In genomic region chr3:126573492-126574117, GRCh38 we compare ENCODE assay signal across 16 cellular contexts. TPM values are rescaled to one million over a fixed set of nuclear protein-coding genes. Genes with fewer than 3 reads are reported as not detected.
DNase-seq lines count a peak whose midpoint lies in the region; ATAC-seq, FAIRE-seq and TF ChIP-seq lines count a peak whose summit lies in the region.
"Had no signal": no experiment of that assay in that cellular context is flagged by ENCODE, and none has a peak within 500 bp of the region (broad histone marks: within the 10 kb centered on the region; RNA-seq: fewer than 3 reads in every experiment).

No MANE protein-coding gene starts in this region.

- POLR2A ChIA-PET in A549 (lab: Yijun Ruan, JAX) = no interaction called here

- CTCF ChIA-PET in A549 (lab: Yijun Ruan, JAX) = interaction anchor here (0.7 kb wide), 1 partner anchor 974 kb away, joined by 3 read pairs; no protein-coding TSS in a partner anchor
- CTCF ChIA-PET in activated CD8-positive, alpha-beta memory T cell treated with anti-CD3 and anti-CD28 coated beads, Interleukin-2, amount 10 ng/mL, durations not matched to agents 7 days and 5 days (lab: Charles Lee) = no interaction called here

- H3K9me3 Mint-ChIP-seq in activated CD8-positive, alpha-beta memory T cell treated with anti-CD3 and anti-CD28 coated beads, Interleukin-2, amount 10 ng/mL, durations not matched to agents 7 days and 5 days (ENCODE audit: low read depth) = no peaks in the 10 kb centered on the region
- H3K9me3 Mint-ChIP-seq: activated CD8-positive, alpha-beta T cell treated with anti-CD3 and anti-CD28 coated beads for 36 hours had no signal

- TF ChIP-seq CTCF in A549 (IDR thresholded peaks at IDR 0.05) (no peak), lower leg skin (IDR thresholded peaks at IDR 0.05) (no peak), ascending aorta (IDR thresholded peaks at IDR 0.05) (no peak)

- H3K27me3 Mint-ChIP-seq in activated CD8-positive, alpha-beta memory T cell treated with anti-CD3 and anti-CD28 coated beads, Interleukin-2, amount 10 ng/mL, durations not matched to agents 7 days and 5 days = peaks cover 14% of the 10 kb centered on the region

- H3K4me1 ChIP-seq in A549 (peaks cover 9% of the 10 kb centered on the region; the same call in 2 of the 3 replicates), ascending aorta (no peaks in the 10 kb centered on the region)

- 4% methylated on average over 14 of the region's 15 CpGs for WGBS in A549 (ENCODE audit: missing lambda C conversion rate)
- WGBS in lower leg skin, 2 donors = 47 to 54% methylated on average over 15 of the region's 15 CpGs

- no peak for FAIRE-seq in A549 (lab: Jason Lieb, UNC)
- FAIRE-seq: astrocyte had no signal

- no peak for TF ChIP-seq RAD21 in A549 (conservative IDR thresholded peaks at IDR 0.05 in 1 of 2, IDR thresholded peaks at IDR 0.05 in 1 of 2)

- H3K4me3 Mint-ChIP-seq in activated CD8-positive, alpha-beta memory T cell treated with anti-CD3 and anti-CD28 coated beads, Interleukin-2, amount 10 ng/mL, durations not matched to agents 7 days and 5 days = no peak overlapping the region
- H3K4me3 Mint-ChIP-seq: activated CD8-positive, alpha-beta T cell treated with anti-CD3 and anti-CD28 coated beads for 36 hours had no signal

- H3K4me1 Mint-ChIP-seq in activated CD8-positive, alpha-beta memory T cell treated with anti-CD3 and anti-CD28 coated beads, Interleukin-2, amount 10 ng/mL, durations not matched to agents 7 days and 5 days = no peaks in the 10 kb centered on the region

- no peak overlapping the region for H3K27ac Mint-ChIP-seq in activated CD8-positive, alpha-beta memory T cell treated with anti-CD3 and anti-CD28 coated beads, Interleukin-2, amount 10 ng/mL, durations not matched to agents 7 days and 5 days
- H3K27ac Mint-ChIP-seq: activated CD8-positive, alpha-beta T cell treated with anti-CD3 and anti-CD28 coated beads for 36 hours had no signal

- TF ChIP-seq EP300 in A549 (IDR thresholded peaks at IDR 0.05) = no peak

- no peaks in the 10 kb centered on the region for H3K36me3 ChIP-seq in ascending aorta

- peak overlapping the region; percentile 37; the same call in 2 of the 3 replicates for H3K4me3 ChIP-seq in A549
- H3K4me3 ChIP-seq in lower leg skin (ENCODE audit: low read depth, poor library complexity, severe bottlenecking) = no peak overlapping the region
- H3K4me3 ChIP-seq in ascending aorta = no peak overlapping the region
- H3K4me3 ChIP-seq: hepatocyte had no signal

- intact Hi-C loops in lower leg skin (cut with DNase I; ENCODE audit: low total_unique reads) (no loop called here), ascending aorta (cut with DNase I) (no loop called here)

- H3K9me3 ChIP-seq in A549 (no peaks in the 10 kb centered on the region), ascending aorta (no peaks in the 10 kb centered on the region)

- in situ Hi-C loops in SK-MEL-5 (cut with HindIII; ENCODE audit: low pct_unique_long_range_greater_than_20kb, low sequenced_read_pairs) = no loop called here

- H3K36me3 Mint-ChIP-seq in activated CD8-positive, alpha-beta memory T cell treated with anti-CD3 and anti-CD28 coated beads, Interleukin-2, amount 10 ng/mL, durations not matched to agents 7 days and 5 days = no peaks in the 10 kb centered on the region

- ATAC-seq in A549 = peak; percentile 82 to 91
- no peak for ATAC-seq in GM21528 (IDR thresholded peaks at IDR 0.05; ENCODE audit: low FRiP score, unreplicated experiment)
- ATAC-seq in activated CD8-positive, alpha-beta memory T cell treated with anti-CD3 and anti-CD28 coated beads, Interleukin-2, amount 10 ng/mL, durations not matched to agents 7 days and 5 days = no peak
- ATAC-seq: activated CD8-positive, alpha-beta T cell treated with anti-CD3 and anti-CD28 coated beads for 36 hours had no signal

- H3K27me3 ChIP-seq in ascending aorta = no peaks in the 10 kb centered on the region
- H3K27me3 ChIP-seq: hepatocyte had no signal

- peak overlapping the region; percentile 77 for H3K4me2 ChIP-seq in A549
- H3K4me2 ChIP-seq: hepatocyte had no signal

- H3K27ac ChIP-seq in A549 = peak overlapping the region; percentile 38 to 65; a peak in 3 of 6 replicates
- H3K27ac ChIP-seq in ascending aorta = no peak overlapping the region
- H3K27ac ChIP-seq: hepatocyte had no signal

- TF ChIP-seq POLR2A in A549 (IDR thresholded peaks at IDR 0.05; ENCODE audit: low read length) (no peak), lower leg skin (IDR thresholded peaks at IDR 0.05) (no peak)

- peak; percentile 17 to 47 for DNase-seq in A549 (ENCODE audit: low read depth in 1 of 2, low spot score in 1 of 2)
- peak; percentile 31 for DNase-seq in DMS79 treated with DMSO at 0.1 percent for 48 hours (lab: John Stamatoyannopoulos, UW)
- peak; percentile 74 for DNase-seq in SK-MEL-5 (ENCODE audit: low read depth, low spot score)
- peak; percentile 31 to 84 for DNase-seq in lower leg skin (ENCODE audit: low spot score in 2 of 2)
- no peak for DNase-seq in ascending aorta (ENCODE audit: low spot score in 2 of 2)
- no peak for DNase-seq in activated CD8-positive, alpha-beta memory T cell treated with anti-CD3 and anti-CD28 coated beads, Interleukin-2, amount 10 ng/mL, durations not matched to agents 7 days and 5 days
- DNase-seq in medulla oblongata (ENCODE audit: extremely low spot score) = no peak
- DNase-seq: activated CD8-positive, alpha-beta T cell treated with anti-CD3 and anti-CD28 coated beads for 36 hours; activated effector memory CD4-positive, alpha-beta T cell treated with Interleukin-2 at 50 U/mL for 16 hours; HCEC 1CT; NCI-H2171 treated with DMSO at 0.1 percent for 48 hours; stimulated activated naive CD4-positive, alpha-beta T cell had no signal

TF ChIP-seq in A549, 52 proteins besides CTCF, POLR2A, EP300 and RAD21 (continues in another document):
- no peak for TF ChIP-seq NFE2L2 (conservative IDR thresholded peaks at IDR 0.05; ENCODE audit: low read length)
- TF ChIP-seq PBX3 (IDR thresholded peaks at IDR 0.05) = no peak
- no peak for TF ChIP-seq BHLHE40 (IDR thresholded peaks at IDR 0.05; ENCODE audit: low read depth, low read length)
- no peak for TF ChIP-seq RARB (CRISPR knock-in tag; IDR thresholded peaks at IDR 0.05)
- no peak for TF ChIP-seq RFX5 (IDR thresholded peaks at IDR 0.05)
- TF ChIP-seq ESRRA (IDR thresholded peaks at IDR 0.05; ENCODE audit: borderline replicate concordance, low read length) = no peak
- TF ChIP-seq SMC3 (IDR thresholded peaks at IDR 0.05) = no peak

RNA-seq across cellular contexts. Expression of gene C3orf22, which starts 14.9 kb away (rescaled TPM):
- polyA plus RNA-seq in A549 (2011; rRNA removed) = not detected in 2 replicates
- polyA plus RNA-seq in A549 (2012; cell fraction: cytosol; rRNA removed) = not detected in 2 replicates
- not detected in 2 replicates for polyA plus RNA-seq in A549 (2012; cell fraction: nucleus; rRNA removed)
- not detected in 3 replicates for polyA plus RNA-seq in A549 (2017; fragmentation: RNase III; extraction: RNeasy Plus Mini Kit Qiagen cat#74134 plus additional on column Dnase treatment)
- polyA minus RNA-seq in A549 (2011; rRNA and poly(A)+ RNA removed) = not detected in 2 replicates
- total RNA-seq in SK-MEL-5 (2014; rRNA removed; shearing (Covaris generic)) = not detected in 2 replicates
- not detected in 2 replicates for polyA plus RNA-seq in SK-MEL-5 (2015; cell fraction: cytosol; rRNA removed)
- polyA plus RNA-seq in SK-MEL-5 (2015; cell fraction: nucleus; rRNA removed) = not detected in 2 replicates
- not detected for total RNA-seq in lower leg skin
- total RNA-seq in ascending aorta = not detected
- total RNA-seq in activated CD8-positive, alpha-beta memory T cell treated with anti-CD3 and anti-CD28 coated beads, Interleukin-2, amount 10 ng/mL, durations not matched to agents 7 days and 5 days = not detected
- total RNA-seq: activated CD8-positive, alpha-beta T cell treated with anti-CD3 and anti-CD28 coated beads for 36 hours; astrocyte; hepatocyte had no signal
- polyA plus RNA-seq: esophagus, hepatocyte had no signal

RNA-seq across cellular contexts. Expression of gene CHST13, which starts 49.6 kb away (rescaled TPM):
- 0.26 and 0.30 TPM in 2 replicates for polyA plus RNA-seq in A549 (2011; rRNA removed)
- polyA plus RNA-seq in A549 (2012; cell fraction: cytosol; rRNA removed) = 1.1 and 1.7 TPM in 2 replicates
- 1.4 and 2.9 TPM in 2 replicates for polyA plus RNA-seq in A549 (2012; cell fraction: nucleus; rRNA removed)
- 0.49 to 0.59 TPM (median 0.52 TPM) in 3 replicates for polyA plus RNA-seq in A549 (2017; fragmentation: RNase III; extraction: RNeasy Plus Mini Kit Qiagen cat#74134 plus additional on column Dnase treatment)
- polyA minus RNA-seq in A549 (2011; rRNA and poly(A)+ RNA removed) = 0.25 TPM in 1 of 2 replicates, not detected in the other
- total RNA-seq in SK-MEL-5 (2014; rRNA removed; shearing (Covaris generic)) = 0.77 and 1.7 TPM in 2 replicates
- polyA plus RNA-seq in SK-MEL-5 (2015; cell fraction: cytosol; rRNA removed) = 4.3 and 9.0 TPM in 2 replicates
- polyA plus RNA-seq in SK-MEL-5 (2015; cell fraction: nucleus; rRNA removed) = not detected in 2 replicates
- under 1 TPM in 1 of 4 donors, not detected in 3; 0.32 TPM for total RNA-seq in lower leg skin
- total RNA-seq in ascending aorta = not detected
- total RNA-seq in activated CD8-positive, alpha-beta memory T cell treated with anti-CD3 and anti-CD28 coated beads, Interleukin-2, amount 10 ng/mL, durations not matched to agents 7 days and 5 days = not detected
- total RNA-seq: activated CD8-positive, alpha-beta T cell treated with anti-CD3 and anti-CD28 coated beads for 36 hours; astrocyte had no signal

RNA-seq across cellular contexts. Expression of gene UROC1, which starts 56.0 kb away (rescaled TPM):
- polyA plus RNA-seq in A549 (2011; rRNA removed) = not detected in 2 replicates
- polyA plus RNA-seq in A549 (2012; cell fraction: cytosol; rRNA removed) = not detected in 2 replicates
- 0.05 TPM in 1 of 2 replicates, not detected in the other for polyA plus RNA-seq in A549 (2012; cell fraction: nucleus; rRNA removed)
- not detected in 3 replicates for polyA plus RNA-seq in A549 (2017; fragmentation: RNase III; extraction: RNeasy Plus Mini Kit Qiagen cat#74134 plus additional on column Dnase treatment)
- not detected in 2 replicates for polyA minus RNA-seq in A549 (2011; rRNA and poly(A)+ RNA removed)
- 0.05 and 0.21 TPM in 2 replicates for total RNA-seq in SK-MEL-5 (2014; rRNA removed; shearing (Covaris generic))
- polyA plus RNA-seq in SK-MEL-5 (2015; cell fraction: cytosol; rRNA removed) = 0.09 and 0.25 TPM in 2 replicates
- polyA plus RNA-seq in SK-MEL-5 (2015; cell fraction: nucleus; rRNA removed) = 0.06 TPM in 1 of 2 replicates, not detected in the other
- total RNA-seq in lower leg skin = not detected
- not detected for total RNA-seq in ascending aorta
- total RNA-seq in activated CD8-positive, alpha-beta memory T cell treated with anti-CD3 and anti-CD28 coated beads, Interleukin-2, amount 10 ng/mL, durations not matched to agents 7 days and 5 days = not detected
- total RNA-seq: activated CD8-positive, alpha-beta T cell treated with anti-CD3 and anti-CD28 coated beads for 36 hours; astrocyte had no signal
- polyA plus RNA-seq: esophagus had no signal

Comparison
In these comparisons a context has a peak if more than half of its experiments do, and no peak if none do; other contexts are left out.
1. ATAC-seq: peak in A549 (2 of 2); none in GM21528 (single experiment) and activated CD8-positive, alpha-beta memory T cell treated with anti-CD3 and anti-CD28 coated beads, Interleukin-2, amount 10 ng/mL, durations not matched to agents 7 days and 5 days (single experiment).
2. DNase-seq: peak in A549 (2 of 2), DMS79 treated with DMSO at 0.1 percent for 48 hours (single experiment), SK-MEL-5 (single experiment) and lower leg skin (2 of 2); none in ascending aorta (0 of 2), activated CD8-positive, alpha-beta memory T cell treated with anti-CD3 and anti-CD28 coated beads, Interleukin-2, amount 10 ng/mL, durations not matched to agents 7 days and 5 days (single experiment) and medulla oblongata (single experiment).
3. H3K27ac ChIP-seq: peak in A549 (2 of 2); none in ascending aorta (0 of 2).